Comparison of ENCODE assay signal across 10 cellular contexts in the genomic region with DNA sequence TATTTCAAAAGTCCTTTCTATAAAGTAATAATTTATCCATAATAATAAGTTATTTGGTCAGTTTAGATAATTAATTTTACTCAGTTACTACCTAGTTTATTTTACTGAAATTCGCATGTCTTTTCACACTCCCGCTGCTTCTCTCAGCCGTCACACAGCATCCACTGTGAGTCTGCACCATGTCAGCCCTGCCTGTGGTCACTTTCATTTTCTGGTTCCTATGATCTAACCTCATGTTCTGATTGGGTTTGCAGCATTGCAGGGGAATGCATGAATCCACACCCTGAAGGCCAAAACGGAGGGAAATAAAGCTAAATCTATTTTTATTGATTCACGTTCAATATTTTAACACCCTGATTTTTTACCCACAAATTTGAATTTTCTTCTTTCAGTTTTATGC. TPM values are rescaled to one million over a fixed set of nuclear protein-coding genes. Genes with fewer than 3 reads are reported as not detected.
A peak's percentile ranks its signal among the peaks of the same experiment; 100 is the strongest.
DNase-seq lines count a peak whose midpoint lies in the region; ATAC-seq and TF ChIP-seq lines count a peak whose summit lies in the region.
"Had no signal": no experiment of that assay in that cellular context is flagged by ENCODE, and none has a peak within 500 bp of the region (broad histone marks: within the 10 kb centered on the region; RNA-seq: fewer than 3 reads in every experiment).

No MANE protein-coding gene starts in this region.

- H3K9me3 ChIP-seq in sigmoid colon = no peaks in the 10 kb centered on the region
- H3K9me3 ChIP-seq in neural progenitor cell (ENCODE audit: low read depth) = no peaks in the 10 kb centered on the region
- peaks cover 7% of the 10 kb centered on the region for H3K9me3 ChIP-seq in Karpas-422 (ENCODE audit: low read length)

- H3K9ac ChIP-seq in neural progenitor cell (no peak overlapping the region), Karpas-422 (ENCODE audit: low read length) (no peak overlapping the region)

- no peak for TF ChIP-seq EP300 in sigmoid colon (IDR thresholded peaks at IDR 0.05)

- peak; percentile 63 for ATAC-seq in GM18858 (IDR thresholded peaks at IDR 0.05; ENCODE audit: unreplicated experiment)
- peak; percentile 40 for ATAC-seq in HG03378 (IDR thresholded peaks at IDR 0.05; ENCODE audit: unreplicated experiment)
- no peak for ATAC-seq in HG03097 (IDR thresholded peaks at IDR 0.05; ENCODE audit: low FRiP score, unreplicated experiment)

- H3K9me2 ChIP-seq in Karpas-422 (replicated peaks; ENCODE audit: insufficient read depth, low read length) = no peaks in the 10 kb centered on the region

- no peaks in the 10 kb centered on the region for H3F3A ChIP-seq in neural progenitor cell (ENCODE audit: low read depth)

- H3K36me3 ChIP-seq in sigmoid colon (no peaks in the 10 kb centered on the region), neural progenitor cell (no peaks in the 10 kb centered on the region), Karpas-422 (ENCODE audit: insufficient read depth, low read length) (no peaks in the 10 kb centered on the region)

- no peak overlapping the region for H3K27ac Mint-ChIP-seq in neural progenitor cell

- intact Hi-C loops in sigmoid colon (cut with DNase I) = no loop called here

- H3K27ac ChIP-seq in sigmoid colon (peak overlapping the region in 2 of 4 donors; percentile 37 to 49), neural progenitor cell (no peak overlapping the region), Karpas-422 (ENCODE audit: low read length) (no peak overlapping the region)

- no peaks in the 10 kb centered on the region for H3K27me3 Mint-ChIP-seq in neural progenitor cell (ENCODE audit: insufficient read depth, low read depth)

- DNase-seq in fibroblast of peridontal ligament (ENCODE audit: extremely low read depth) (peak; percentile 6), sigmoid colon (no peak), neural progenitor cell (ENCODE audit: low spot score) (no peak), NCI-H748 (lab: John Stamatoyannopoulos, UW; ENCODE audit: unreplicated experiment) (no peak), Karpas-422 (no peak)
- DNase-seq: NCI-H510A treated with DMSO at 0.1 percent for 48 hours had no signal

- H3K9me3 Mint-ChIP-seq in neural progenitor cell = peaks cover 15% of the 10 kb centered on the region

- H3K4me1 ChIP-seq in sigmoid colon (no peaks in the 10 kb centered on the region), neural progenitor cell (no peaks in the 10 kb centered on the region), Karpas-422 (ENCODE audit: low read length) (no peaks in the 10 kb centered on the region)

- peaks cover 17% of the 10 kb centered on the region for H3K36me3 Mint-ChIP-seq in neural progenitor cell

- H3K4me2 ChIP-seq in neural progenitor cell (no peak overlapping the region), Karpas-422 (ENCODE audit: low read depth, low read length, poor library complexity, severe bottlenecking) (no peak overlapping the region)

- no peak overlapping the region for H3K4me3 Mint-ChIP-seq in neural progenitor cell

- H3K27me3 ChIP-seq in sigmoid colon = no peaks in the 10 kb centered on the region
- H3K27me3 ChIP-seq in neural progenitor cell = no peaks in the 10 kb centered on the region
- no peaks in the 10 kb centered on the region for H3K27me3 ChIP-seq in Karpas-422 (ENCODE audit: low read length)

- peaks cover 2% of the 10 kb centered on the region for H3K4me1 Mint-ChIP-seq in neural progenitor cell

- H3K4me3 ChIP-seq in sigmoid colon = peak overlapping the region in 3 of 4 donors; percentile 4 to 38 (median 23)
- no peak overlapping the region for H3K4me3 ChIP-seq in neural progenitor cell
- H3K4me3 ChIP-seq in Karpas-422 (ENCODE audit: low read length) = no peak overlapping the region

- TF ChIP-seq CTCF in sigmoid colon (IDR thresholded peaks at IDR 0.05) = no peak
- TF ChIP-seq CTCF in neural progenitor cell (IDR thresholded peaks at IDR 0.05) = no peak

- H3K79me2 ChIP-seq in neural progenitor cell (ENCODE audit: low read depth) (peaks cover 2% of the 10 kb centered on the region), Karpas-422 (ENCODE audit: low read length) (no peaks in the 10 kb centered on the region)

- no peak for TF ChIP-seq POLR2A in sigmoid colon (IDR thresholded peaks at IDR 0.05)

- H2AFZ ChIP-seq in neural progenitor cell (replicated peaks) (no peak overlapping the region), Karpas-422 (ENCODE audit: low read length) (no peak overlapping the region)

- H4K20me1 ChIP-seq in neural progenitor cell (ENCODE audit: low read depth) (no peaks in the 10 kb centered on the region), Karpas-422 (ENCODE audit: insufficient read depth, low read depth, low read length) (no peaks in the 10 kb centered on the region)

- 47 to 76% methylated on average over 5 of the region's 5 CpGs for WGBS in sigmoid colon, 2 donors

RNA-seq across cellular contexts. Expression of a gene that starts 47.4 kb away (rescaled TPM):
- total RNA-seq in sigmoid colon (10 to 100 TPM in 2 of 4 donors, 1 to 10 TPM in 2; 7.4 to 33.5 (median 13.5) TPM), neural progenitor cell (ENCODE audit: low replicate concordance) (11.9 and 17.3 TPM in 2 replicates)
- polyA plus RNA-seq in sigmoid colon = 1 to 10 TPM in 2 of 3 donors, not detected in 1; 1.2 to 1.5 TPM
- total RNA-seq in Karpas-422 (2014; rRNA removed; shearing (Covaris generic); ENCODE audit: low replicate concordance) = not detected in 2 replicates
- total RNA-seq: T-helper 1 cell treated with Interleukin-12 subunit alpha and Interleukin-12 subunit beta and Interleukin-4 antibody, amounts not matched to agents 30 ng/mL and 1 ng/mL, for 36 hours had no signal

Comparison
In these comparisons a context has a peak if more than half of its experiments do, and no peak if none do; other contexts are left out.
1. H3K4me3 ChIP-seq: peak in sigmoid colon (3 of 4); none in neural progenitor cell (single experiment) and Karpas-422 (single experiment).